ENCODE assay signal across 1 cellular context in genomic region chr12:64672925-64673409, GRCh38.
A peak's percentile ranks its signal among the peaks of the same experiment; 100 is the strongest.
TF ChIP-seq lines count a peak whose summit lies in the region.

No MANE protein-coding gene starts in this region.

TF ChIP-seq in K562, 482 proteins besides CTCF, POLR2A, EP300 and RAD21 (continued from another document and continues in another):
- no peak for TF ChIP-seq SIN3B (IDR thresholded peaks at IDR 0.05; ENCODE audit: low read depth)
- TF ChIP-seq HEY1 (CRISPR knock-in tag; IDR thresholded peaks at IDR 0.05; ENCODE audit: borderline replicate concordance), result no peak
- no peak for TF ChIP-seq TEAD2 (tag; IDR thresholded peaks at IDR 0.05)
- TF ChIP-seq ATF1 (CRISPR knock-in tag; IDR thresholded peaks at IDR 0.05), result no peak
- TF ChIP-seq ATF1 (tag; IDR thresholded peaks at IDR 0.05), result peak; percentile 69
- no peak for TF ChIP-seq NEUROD1 (IDR thresholded peaks at IDR 0.05; ENCODE audit: borderline replicate concordance, low read depth, low read length, partially characterized antibody)
- no peak for TF ChIP-seq FOXJ2 (tag; IDR thresholded peaks at IDR 0.05)
- TF ChIP-seq ZNF511 (CRISPR knock-in tag; IDR thresholded peaks at IDR 0.05), result no peak
- no peak for TF ChIP-seq SRSF9 (IDR thresholded peaks at IDR 0.05; ENCODE audit: borderline replicate concordance, low read depth, low read length)
- no peak for TF ChIP-seq COPS2 (conservative IDR thresholded peaks at IDR 0.05)
- TF ChIP-seq RNF219 (CRISPR knock-in tag; IDR thresholded peaks at IDR 0.05), result no peak
- TF ChIP-seq BCLAF1 (IDR thresholded peaks at IDR 0.05; ENCODE audit: borderline replicate concordance in 1 of 2, control insufficient read depth in 1 of 2, low read depth in 2 of 2, low read length in 1 of 2), result no peak; a peak in 1 of 4 replicates
- TF ChIP-seq MBD2 (IDR thresholded peaks at IDR 0.05; ENCODE audit: borderline replicate concordance, low read depth), result no peak; the same call in 1 of the 2 replicates
- TF ChIP-seq SOX6 (IDR thresholded peaks at IDR 0.05), result 0 out of 2 replicates have a peak, but pooled peaks have one; percentile 16
- TF ChIP-seq IRF1 (CRISPR knock-in tag; IDR thresholded peaks at IDR 0.05; ENCODE audit: borderline replicate concordance), result no peak
- TF ChIP-seq CHD1 (IDR thresholded peaks at IDR 0.05; ENCODE audit: low read length), result no peak
- peak; percentile 34; the same call in 1 of the 2 replicates for TF ChIP-seq PKNOX1 (IDR thresholded peaks at IDR 0.05)
- no peak for TF ChIP-seq XRCC3 (IDR thresholded peaks at IDR 0.05)
- TF ChIP-seq TEAD1 (CRISPR knock-in tag; IDR thresholded peaks at IDR 0.05), result peak; percentile 13 to 30; a peak in 1 of 4 replicates
- no peak for TF ChIP-seq GABPB2 (CRISPR knock-in tag; conservative IDR thresholded peaks at IDR 0.05)
- TF ChIP-seq KLF1 (tag; IDR thresholded peaks at IDR 0.05), result no peak
- TF ChIP-seq ZNF134 (CRISPR knock-in tag; conservative IDR thresholded peaks at IDR 0.05), result no peak; the same call in 1 of the 2 replicates
- no peak for TF ChIP-seq PREB (CRISPR knock-in tag; IDR thresholded peaks at IDR 0.05)
- TF ChIP-seq XRCC5 (IDR thresholded peaks at IDR 0.05; ENCODE audit: low read depth, low read length), result no peak
- no peak for TF ChIP-seq ZNF609 (CRISPR knock-in tag; IDR thresholded peaks at IDR 0.05; ENCODE audit: borderline replicate concordance)
- TF ChIP-seq LARP7 (IDR thresholded peaks at IDR 0.05), result no peak
- no peak for TF ChIP-seq ID3 (CRISPR knock-in tag; IDR thresholded peaks at IDR 0.05)
- TF ChIP-seq ID3 (tag; IDR thresholded peaks at IDR 0.05), result peak; percentile 98
- no peak for TF ChIP-seq GATAD2B (IDR thresholded peaks at IDR 0.05; ENCODE audit: borderline replicate concordance)
- TF ChIP-seq MITF (IDR thresholded peaks at IDR 0.05), result no peak
- peak; percentile 96 for TF ChIP-seq ETV5 (CRISPR knock-in tag; IDR thresholded peaks at IDR 0.05; ENCODE audit: low read depth)
- TF ChIP-seq KLF13 (tag; IDR thresholded peaks at IDR 0.05; ENCODE audit: borderline replicate concordance, low read depth), result no peak
- TF ChIP-seq PRDM10 (IDR thresholded peaks at IDR 0.05; ENCODE audit: partially characterized antibody), result peak; percentile 56
- TF ChIP-seq EWSR1 (IDR thresholded peaks at IDR 0.05; ENCODE audit: borderline replicate concordance, low read depth, partially characterized antibody), result no peak
- TF ChIP-seq PHF21A (IDR thresholded peaks at IDR 0.05; ENCODE audit: borderline replicate concordance, low read depth), result peak; percentile 63; the same call in 1 of the 2 replicates
- 0 out of 2 replicates have a peak, but pooled peaks have one; percentile 3 for TF ChIP-seq CREM (IDR thresholded peaks at IDR 0.05; ENCODE audit: low read depth)
- no peak for TF ChIP-seq ZNF212 (CRISPR knock-in tag; IDR thresholded peaks at IDR 0.05)
- peak; percentile 57; the same call in 1 of the 2 replicates for TF ChIP-seq HDAC8 (tag; IDR thresholded peaks at IDR 0.05)
- no peak for TF ChIP-seq ZNF778 (CRISPR knock-in tag; IDR thresholded peaks at IDR 0.05)
- no peak for TF ChIP-seq IRF2 (CRISPR knock-in tag; IDR thresholded peaks at IDR 0.05)
- no peak for TF ChIP-seq YBX1 (IDR thresholded peaks at IDR 0.05)
- TF ChIP-seq PTBP1 (IDR thresholded peaks at IDR 0.05; ENCODE audit: low read depth, low read length), result no peak
